ENCODE assay signal across 2 cellular contexts in genomic region chr13:98829541-98829940, GRCh38.
TF ChIP-seq lines count a peak whose summit lies in the region.

No MANE protein-coding gene starts in this region.

TF ChIP-seq in liver, 16 proteins besides CTCF, POLR2A, EP300 and RAD21 (continued from another document):
- TF ChIP-seq, protein P1, sequence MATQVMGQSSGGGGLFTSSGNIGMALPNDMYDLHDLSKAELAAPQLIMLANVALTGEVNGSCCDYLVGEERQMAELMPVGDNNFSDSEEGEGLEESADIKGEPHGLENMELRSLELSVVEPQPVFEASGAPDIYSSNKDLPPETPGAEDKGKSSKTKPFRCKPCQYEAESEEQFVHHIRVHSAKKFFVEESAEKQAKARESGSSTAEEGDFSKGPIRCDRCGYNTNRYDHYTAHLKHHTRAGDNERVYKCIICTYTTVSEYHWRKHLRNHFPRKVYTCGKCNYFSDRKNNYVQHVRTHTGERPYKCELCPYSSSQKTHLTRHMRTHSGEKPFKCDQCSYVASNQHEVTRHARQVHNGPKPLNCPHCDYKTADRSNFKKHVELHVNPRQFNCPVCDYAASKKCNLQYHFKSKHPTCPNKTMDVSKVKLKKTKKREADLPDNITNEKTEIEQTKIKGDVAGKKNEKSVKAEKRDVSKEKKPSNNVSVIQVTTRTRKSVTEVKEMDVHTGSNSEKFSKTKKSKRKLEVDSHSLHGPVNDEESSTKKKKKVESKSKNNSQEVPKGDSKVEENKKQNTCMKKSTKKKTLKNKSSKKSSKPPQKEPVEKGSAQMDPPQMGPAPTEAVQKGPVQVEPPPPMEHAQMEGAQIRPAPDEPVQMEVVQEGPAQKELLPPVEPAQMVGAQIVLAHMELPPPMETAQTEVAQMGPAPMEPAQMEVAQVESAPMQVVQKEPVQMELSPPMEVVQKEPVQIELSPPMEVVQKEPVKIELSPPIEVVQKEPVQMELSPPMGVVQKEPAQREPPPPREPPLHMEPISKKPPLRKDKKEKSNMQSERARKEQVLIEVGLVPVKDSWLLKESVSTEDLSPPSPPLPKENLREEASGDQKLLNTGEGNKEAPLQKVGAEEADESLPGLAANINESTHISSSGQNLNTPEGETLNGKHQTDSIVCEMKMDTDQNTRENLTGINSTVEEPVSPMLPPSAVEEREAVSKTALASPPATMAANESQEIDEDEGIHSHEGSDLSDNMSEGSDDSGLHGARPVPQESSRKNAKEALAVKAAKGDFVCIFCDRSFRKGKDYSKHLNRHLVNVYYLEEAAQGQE (IDR thresholded peaks at IDR 0.05) = peak; percentile 32
- TF ChIP-seq HNF4A (conservative IDR thresholded peaks at IDR 0.05) = peak; percentile 60 to 63
- no peak for TF ChIP-seq NR2F2 (IDR thresholded peaks at IDR 0.05)
- TF ChIP-seq, protein P2, sequence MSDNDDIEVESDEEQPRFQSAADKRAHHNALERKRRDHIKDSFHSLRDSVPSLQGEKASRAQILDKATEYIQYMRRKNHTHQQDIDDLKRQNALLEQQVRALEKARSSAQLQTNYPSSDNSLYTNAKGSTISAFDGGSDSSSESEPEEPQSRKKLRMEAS (IDR thresholded peaks at IDR 0.05) = peak; percentile 11

TF ChIP-seq in HepG2, 621 proteins besides CTCF, POLR2A, EP300 and RAD21 (continued from another document):
- no peak for TF ChIP-seq TCF7L2 (IDR thresholded peaks at IDR 0.05; ENCODE audit: low read depth, low read length)
- TF ChIP-seq ONECUT2 (CRISPR knock-in tag; IDR thresholded peaks at IDR 0.05) = no peak
- TF ChIP-seq RCOR2 (CRISPR knock-in tag; IDR thresholded peaks at IDR 0.05) = no peak
- TF ChIP-seq CBX2 (IDR thresholded peaks at IDR 0.05; ENCODE audit: low read depth, low read length) = no peak
- no peak for TF ChIP-seq CBX2 (CRISPR knock-in tag; IDR thresholded peaks at IDR 0.05; ENCODE audit: low read depth)
- TF ChIP-seq ZNF10 (CRISPR knock-in tag; IDR thresholded peaks at IDR 0.05; ENCODE audit: borderline replicate concordance, low read depth) = no peak
- no peak for TF ChIP-seq NFIB (CRISPR knock-in tag; IDR thresholded peaks at IDR 0.05; ENCODE audit: borderline replicate concordance)
- no peak for TF ChIP-seq ZNF335 (CRISPR knock-in tag; IDR thresholded peaks at IDR 0.05)
- no peak for TF ChIP-seq CREB3 (CRISPR knock-in tag; IDR thresholded peaks at IDR 0.05)
- TF ChIP-seq SMARCC2 (IDR thresholded peaks at IDR 0.05) = no peak
- no peak for TF ChIP-seq ZNF660 (CRISPR knock-in tag; IDR thresholded peaks at IDR 0.05; ENCODE audit: borderline replicate concordance, low read depth)
- no peak for TF ChIP-seq NAIF1 (CRISPR knock-in tag; IDR thresholded peaks at IDR 0.05; ENCODE audit: borderline replicate concordance)
- TF ChIP-seq, protein P3, sequence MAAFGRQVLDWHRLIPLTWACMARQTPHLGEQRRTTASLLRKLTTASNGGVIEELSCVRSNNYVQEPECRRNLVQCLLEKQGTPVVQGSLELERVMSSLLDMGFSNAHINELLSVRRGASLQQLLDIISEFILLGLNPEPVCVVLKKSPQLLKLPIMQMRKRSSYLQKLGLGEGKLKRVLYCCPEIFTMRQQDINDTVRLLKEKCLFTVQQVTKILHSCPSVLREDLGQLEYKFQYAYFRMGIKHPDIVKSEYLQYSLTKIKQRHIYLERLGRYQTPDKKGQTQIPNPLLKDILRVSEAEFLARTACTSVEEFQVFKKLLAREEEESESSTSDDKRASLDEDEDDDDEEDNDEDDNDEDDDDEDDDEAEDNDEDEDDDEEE (CRISPR knock-in tag; IDR thresholded peaks at IDR 0.05) = no peak
- no peak for TF ChIP-seq SP2 (CRISPR knock-in tag; IDR thresholded peaks at IDR 0.05)
- TF ChIP-seq, protein P4, sequence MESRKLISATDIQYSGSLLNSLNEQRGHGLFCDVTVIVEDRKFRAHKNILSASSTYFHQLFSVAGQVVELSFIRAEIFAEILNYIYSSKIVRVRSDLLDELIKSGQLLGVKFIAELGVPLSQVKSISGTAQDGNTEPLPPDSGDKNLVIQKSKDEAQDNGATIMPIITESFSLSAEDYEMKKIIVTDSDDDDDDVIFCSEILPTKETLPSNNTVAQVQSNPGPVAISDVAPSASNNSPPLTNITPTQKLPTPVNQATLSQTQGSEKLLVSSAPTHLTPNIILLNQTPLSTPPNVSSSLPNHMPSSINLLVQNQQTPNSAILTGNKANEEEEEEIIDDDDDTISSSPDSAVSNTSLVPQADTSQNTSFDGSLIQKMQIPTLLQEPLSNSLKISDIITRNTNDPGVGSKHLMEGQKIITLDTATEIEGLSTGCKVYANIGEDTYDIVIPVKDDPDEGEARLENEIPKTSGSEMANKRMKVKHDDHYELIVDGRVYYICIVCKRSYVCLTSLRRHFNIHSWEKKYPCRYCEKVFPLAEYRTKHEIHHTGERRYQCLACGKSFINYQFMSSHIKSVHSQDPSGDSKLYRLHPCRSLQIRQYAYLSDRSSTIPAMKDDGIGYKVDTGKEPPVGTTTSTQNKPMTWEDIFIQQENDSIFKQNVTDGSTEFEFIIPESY (CRISPR knock-in tag; IDR thresholded peaks at IDR 0.05) = no peak
- TF ChIP-seq MIER2 (CRISPR knock-in tag; IDR thresholded peaks at IDR 0.05) = no peak
- no peak for TF ChIP-seq ZNF878 (CRISPR knock-in tag; IDR thresholded peaks at IDR 0.05)
- no peak for TF ChIP-seq ZNF615 (CRISPR knock-in tag; IDR thresholded peaks at IDR 0.05; ENCODE audit: borderline replicate concordance)
